In genomic region chrX:153365670-153366069, GRCh38 we compare ENCODE assay signal across 24 cellular contexts. TPM values are rescaled to one million over a fixed set of nuclear protein-coding genes. Genes with fewer than 3 reads are reported as not detected.
DNase-seq lines count a peak whose midpoint lies in the region; ATAC-seq, FAIRE-seq and TF ChIP-seq lines count a peak whose summit lies in the region.
"Had no signal": no experiment of that assay in that cellular context is flagged by ENCODE, and none has a peak within 500 bp of the region (broad histone marks: within the 10 kb centered on the region; RNA-seq: fewer than 3 reads in every experiment).

No MANE protein-coding gene starts in this region.

- intact Hi-C loops in activated CD4-positive, alpha-beta T cell treated with anti-CD3 and anti-CD28 coated beads for 36 hours (cut with DNase I, micrococcal nuclease), result no loop called here
- intact Hi-C loops in GM12878 (cut with micrococcal nuclease; ENCODE audit: unreplicated experiment), result no loop called here

- H3K27ac Mint-ChIP-seq in activated CD4-positive, alpha-beta T cell treated with anti-CD3 and anti-CD28 coated beads for 36 hours, result no peak overlapping the region
- H3K27ac Mint-ChIP-seq in activated CD4-positive, alpha-beta T cell treated with anti-CD3 and anti-CD28 coated beads, Interleukin-2, amount 10 ng/mL, durations not matched to agents 7 days and 5 days, result no peak overlapping the region
- H3K27ac Mint-ChIP-seq: CD4-positive, CD25-positive, alpha-beta regulatory T cell had no signal

- FAIRE-seq in GM12878 (lab: Jason Lieb, UNC), result peak; percentile 13
- FAIRE-seq: GM12892, K562 had no signal

- ATAC-seq in activated CD4-positive, alpha-beta T cell treated with anti-CD3 and anti-CD28 coated beads for 36 hours, result peak; percentile 39
- peak; percentile 47 for ATAC-seq in GM18909 (IDR thresholded peaks at IDR 0.05; ENCODE audit: poor library complexity, unreplicated experiment)
- ATAC-seq in HG02870 (IDR thresholded peaks at IDR 0.05; ENCODE audit: unreplicated experiment), result peak; percentile 61
- ATAC-seq in GM12878, result peak; percentile 56
- ATAC-seq: Panc1 had no signal

- no peak overlapping the region for H2AFZ ChIP-seq in GM12878 (ENCODE audit: control insufficient read depth, low read depth, low read length)

- DNase-seq in activated CD4-positive, alpha-beta T cell treated with anti-CD3 and anti-CD28 coated beads for 36 hours, result no peak
- DNase-seq in activated CD4-positive, alpha-beta T cell treated with anti-CD3 and anti-CD28 coated beads, Interleukin-2, amount 10 ng/mL, durations not matched to agents 7 days and 5 days, result no peak
- DNase-seq in GM12878 (ENCODE audit: low read depth, low spot score), result no peak
- no peak for DNase-seq in HPDE6-E6E7 (ENCODE audit: extremely low spot score)
- DNase-seq in iPS-NIHi7 (ENCODE audit: extremely low spot score), result no peak
- DNase-seq in effector memory CD4-positive, alpha-beta T cell, result no peak
- DNase-seq: BE2C; Caco-2; CD4-positive, CD25-positive, alpha-beta regulatory T cell; GF-D8; H7; NCI-H1105; NCI-H2081 treated with DMSO at 0.1 percent for 48 hours; NCI-H446 treated with DMSO at 0.1 percent for 48 hours; NCI-H69; SJCRH30 had no signal

- POLR2A ChIA-PET in activated CD4-positive, alpha-beta T cell treated with anti-CD3 and anti-CD28 coated beads for 36 hours (lab: Charles Lee), result no interaction called here
- POLR2A ChIA-PET in activated CD4-positive, alpha-beta T cell treated with anti-CD3 and anti-CD28 coated beads, Interleukin-2, amount 10 ng/mL, durations not matched to agents 7 days and 5 days (lab: Charles Lee), result no interaction called here
- POLR2A ChIA-PET in GM12878 (lab: Charles Lee), result no interaction called here

- H3K36me3 Mint-ChIP-seq in activated CD4-positive, alpha-beta T cell treated with anti-CD3 and anti-CD28 coated beads for 36 hours (ENCODE audit: low read depth), result no peaks in the 10 kb centered on the region
- H3K36me3 Mint-ChIP-seq in activated CD4-positive, alpha-beta T cell treated with anti-CD3 and anti-CD28 coated beads, Interleukin-2, amount 10 ng/mL, durations not matched to agents 7 days and 5 days (ENCODE audit: low read depth), result peaks cover 1% of the 10 kb centered on the region
- H3K36me3 Mint-ChIP-seq: CD4-positive, CD25-positive, alpha-beta regulatory T cell had no signal

- H3K4me1 Mint-ChIP-seq in activated CD4-positive, alpha-beta T cell treated with anti-CD3 and anti-CD28 coated beads for 36 hours, result peaks cover 3% of the 10 kb centered on the region
- H3K4me1 Mint-ChIP-seq in activated CD4-positive, alpha-beta T cell treated with anti-CD3 and anti-CD28 coated beads, Interleukin-2, amount 10 ng/mL, durations not matched to agents 7 days and 5 days, result peaks cover 9% of the 10 kb centered on the region

- no peaks in the 10 kb centered on the region for H3K79me2 ChIP-seq in GM12878 (ENCODE audit: control insufficient read depth, insufficient read depth, low read length)

- H3K9me3 Mint-ChIP-seq in activated CD4-positive, alpha-beta T cell treated with anti-CD3 and anti-CD28 coated beads for 36 hours (ENCODE audit: low read depth), result no peaks in the 10 kb centered on the region
- no peaks in the 10 kb centered on the region for H3K9me3 Mint-ChIP-seq in activated CD4-positive, alpha-beta T cell treated with anti-CD3 and anti-CD28 coated beads, Interleukin-2, amount 10 ng/mL, durations not matched to agents 7 days and 5 days

- no peak overlapping the region for H3K4me2 ChIP-seq in GM12878 (ENCODE audit: control insufficient read depth, insufficient read depth)

- no peaks in the 10 kb centered on the region for H3K27me3 Mint-ChIP-seq in activated CD4-positive, alpha-beta T cell treated with anti-CD3 and anti-CD28 coated beads for 36 hours
- H3K27me3 Mint-ChIP-seq in activated CD4-positive, alpha-beta T cell treated with anti-CD3 and anti-CD28 coated beads, Interleukin-2, amount 10 ng/mL, durations not matched to agents 7 days and 5 days, result peaks cover 1% of the 10 kb centered on the region
- H3K27me3 Mint-ChIP-seq: CD4-positive, CD25-positive, alpha-beta regulatory T cell had no signal

- H3K27me3 ChIP-seq in GM12878 (replicated peaks in 1 of 2; ENCODE audit: control insufficient read depth in 2 of 2, insufficient read depth in 2 of 2, low read length in 1 of 2), result no peaks in the 10 kb centered on the region
- H3K27me3 ChIP-seq in effector memory CD4-positive, alpha-beta T cell (replicated peaks; ENCODE audit: control insufficient read depth, insufficient read depth, low read length, poor library complexity, severe bottlenecking), result no peaks in the 10 kb centered on the region
- H3K27me3 ChIP-seq: BE2C, SJCRH30 had no signal

- CTCF ChIA-PET in activated CD4-positive, alpha-beta T cell treated with anti-CD3 and anti-CD28 coated beads for 36 hours (lab: Charles Lee), result interaction anchor here (0.7 kb wide), 1 partner anchor 302 kb away, joined by 5 read pairs; no protein-coding TSS in a partner anchor
- CTCF ChIA-PET in activated CD4-positive, alpha-beta T cell treated with anti-CD3 and anti-CD28 coated beads, Interleukin-2, amount 10 ng/mL, durations not matched to agents 7 days and 5 days (lab: Charles Lee), result no interaction called here
- CTCF ChIA-PET in GM12878 (lab: Yijun Ruan, JAX), result no interaction called here

- H3K27ac ChIP-seq in GM12878 (ENCODE audit: control insufficient read depth, insufficient read depth), result no peak overlapping the region
- no peak overlapping the region for H3K27ac ChIP-seq in effector memory CD4-positive, alpha-beta T cell (ENCODE audit: insufficient read depth, low read length, poor library complexity, severe bottlenecking)
- H3K27ac ChIP-seq: 22Rv1, SJCRH30 had no signal

- 36% methylated on average over 4 of the region's 4 CpGs for WGBS in GM12878 (ENCODE audit: insufficient coverage, insufficient replicate concordance, low lambda C conversion rate, missing lambda C conversion rate)

- no peak for TF ChIP-seq CTCF in GM12878 (IDR thresholded peaks at IDR 0.05 in 2 of 3, conservative IDR thresholded peaks at IDR 0.05 in 1 of 3; ENCODE audit: control insufficient read depth in 2 of 3, extremely low read depth in 1 of 3, insufficient read depth in 1 of 3, low read depth in 3 of 3, low read length in 3 of 3)

- H3K9ac ChIP-seq in GM12878 (ENCODE audit: control insufficient read depth, insufficient read depth, low read length), result no peak overlapping the region

- no TSS peak for BruUV-seq in GM12878 (replicated peaks; lab: Mats Ljungman, UMichigan)

- H3K4me3 ChIP-seq in GM12878, result no peak overlapping the region
- no peak overlapping the region for H3K4me3 ChIP-seq in effector memory CD4-positive, alpha-beta T cell (ENCODE audit: insufficient read depth, low read depth, low read length, poor library complexity, severe bottlenecking)
- H3K4me3 ChIP-seq: K562, SJCRH30 had no signal

- TF ChIP-seq POLR2A in GM12878 (IDR thresholded peaks at IDR 0.05; ENCODE audit: low read depth, low read length), result no peak

- TF ChIP-seq EP300 in GM12878 (IDR thresholded peaks at IDR 0.05; ENCODE audit: borderline replicate concordance in 1 of 2, control insufficient read depth in 1 of 2, low read depth in 2 of 2, low read length in 2 of 2), result no peak

- H3K9me3 ChIP-seq in GM12878 (replicated peaks; ENCODE audit: control insufficient read depth, insufficient read depth, low read length), result no peaks in the 10 kb centered on the region; the same call in 2 of the 3 replicates
- no peaks in the 10 kb centered on the region for H3K9me3 ChIP-seq in effector memory CD4-positive, alpha-beta T cell (ENCODE audit: control insufficient read depth, low read length)
- H3K9me3 ChIP-seq: BE2C, Caco-2, SJCRH30 had no signal

- in situ Hi-C loops in GM12878 (cut with MboI), result no loop called here

- H3K4me3 Mint-ChIP-seq in activated CD4-positive, alpha-beta T cell treated with anti-CD3 and anti-CD28 coated beads for 36 hours, result no peak overlapping the region
- no peak overlapping the region for H3K4me3 Mint-ChIP-seq in activated CD4-positive, alpha-beta T cell treated with anti-CD3 and anti-CD28 coated beads, Interleukin-2, amount 10 ng/mL, durations not matched to agents 7 days and 5 days
- H3K4me3 Mint-ChIP-seq: CD4-positive, CD25-positive, alpha-beta regulatory T cell had no signal

- H3K4me1 ChIP-seq in GM12878 (ENCODE audit: control insufficient read depth, insufficient read depth, low read length), result no peaks in the 10 kb centered on the region; the same call in 1 of the 2 replicates
- no peaks in the 10 kb centered on the region for H3K4me1 ChIP-seq in effector memory CD4-positive, alpha-beta T cell (ENCODE audit: control insufficient read depth, insufficient read depth, low read length, poor library complexity, severe bottlenecking)
- H3K4me1 ChIP-seq: Caco-2, SJCRH30 had no signal

- TF ChIP-seq RAD21 in GM12878 (IDR thresholded peaks at IDR 0.05; ENCODE audit: insufficient read depth, low read depth, low read length), result no peak

- no peaks in the 10 kb centered on the region for H4K20me1 ChIP-seq in GM12878 (ENCODE audit: control insufficient read depth, insufficient read depth)

- RAD21 ChIA-PET in GM12878 (lab: Charles Lee; ENCODE audit: unreplicated experiment), result no interaction called here

- SMC1A ChIA-PET in GM12878 (lab: Charles Lee; ENCODE audit: uncharacterized antibody, unreplicated experiment), result no interaction called here

- no peaks in the 10 kb centered on the region for H3K36me3 ChIP-seq in GM12878 (ENCODE audit: control insufficient read depth in 2 of 2, insufficient read depth in 2 of 2, low read length in 1 of 2)
- H3K36me3 ChIP-seq in effector memory CD4-positive, alpha-beta T cell (ENCODE audit: control insufficient read depth, insufficient read depth, low read length), result no peaks in the 10 kb centered on the region
- H3K36me3 ChIP-seq: BE2C, SJCRH30 had no signal

RNA-seq across cellular contexts. Expression of gene ZNF275, which starts 31.7 kb away (rescaled TPM):
- 10 to 100 TPM; 11.5 to 13.4 TPM for total RNA-seq in activated CD4-positive, alpha-beta T cell treated with anti-CD3 and anti-CD28 coated beads for 36 hours
- total RNA-seq in activated CD4-positive, alpha-beta T cell treated with anti-CD3 and anti-CD28 coated beads, Interleukin-2, amount 10 ng/mL, durations not matched to agents 7 days and 5 days, result 10 to 100 TPM; 17.4 to 20.2 TPM
- total RNA-seq in GM12878 (2013; cell fraction: nucleolus; rRNA removed), result 25.3 and 26.1 TPM in 2 replicates
- total RNA-seq in GM12878 (2014; rRNA removed) (6.5 and 6.7 TPM in 2 replicates), GM12878 (2014; rRNA removed; fragmentation: Illumina TruSeq; extraction: Trizol) (5.5 and 5.8 TPM in 2 replicates), GM12878 (2021) (11.3 TPM in 2 replicates)
- 8.9 TPM for polyA plus RNA-seq in GM12878 (2011; ENCODE audit: low read depth)
- polyA plus RNA-seq in GM12878 (2011; rRNA removed) (16.9 and 17.4 TPM in 2 replicates), GM12878 (2014; fragmentation: Illumina TruSeq; extraction: Trizol) (10.7 and 11.3 TPM in 2 replicates), GM12878 (2014; fragmentation: Nextera tagmentation; extraction: Ambion mirVana) (1 to 10 TPM; 1.3 to 1.9 TPM), GM12878 (2014; rRNA removed) (9.2 and 9.7 TPM in 2 replicates), GM12878 (2016; fragmentation: Nextera tagmentation; extraction: Ambion mirVana) (1 to 10 TPM; 5.5 to 5.6 TPM)
- polyA plus RNA-seq in GM12878 (2011; cell fraction: cytosol; rRNA removed), result 15.0 and 17.0 TPM in 2 replicates
- polyA plus RNA-seq in GM12878 (2011; cell fraction: nucleus; rRNA removed), result 26.7 and 29.6 TPM in 2 replicates
- 9.8 and 12.1 TPM in 2 replicates for polyA plus RNA-seq in GM12878 (2012)
- polyA minus RNA-seq in GM12878 (2011; rRNA and poly(A)+ RNA removed), result 23.6 and 24.4 TPM in 2 replicates
- 7.9 and 8.0 TPM in 2 replicates for polyA minus RNA-seq in GM12878 (2011; cell fraction: cytosol; rRNA and poly(A)+ RNA removed)
- polyA minus RNA-seq in GM12878 (2011; cell fraction: nucleus; rRNA and poly(A)+ RNA removed), result 8.1 and 10.3 TPM in 2 replicates

RNA-seq across cellular contexts. Expression of gene PNMA6E, which starts 35.5 kb away (rescaled TPM):
- total RNA-seq in activated CD4-positive, alpha-beta T cell treated with anti-CD3 and anti-CD28 coated beads for 36 hours, result not detected
- not detected for total RNA-seq in activated CD4-positive, alpha-beta T cell treated with anti-CD3 and anti-CD28 coated beads, Interleukin-2, amount 10 ng/mL, durations not matched to agents 7 days and 5 days
- total RNA-seq in GM12878 (2013; cell fraction: nucleolus; rRNA removed), result not detected in 2 replicates
- total RNA-seq in GM12878 (2014; rRNA removed), result not detected in 2 replicates
- not detected in 2 replicates for total RNA-seq in GM12878 (2014; rRNA removed; fragmentation: Illumina TruSeq; extraction: Trizol)
- not detected in 2 replicates for total RNA-seq in GM12878 (2021)
- polyA plus RNA-seq in GM12878 (2011; ENCODE audit: low read depth), result not detected
- not detected in 2 replicates for polyA plus RNA-seq in GM12878 (2011; rRNA removed)
- not detected in 2 replicates for polyA plus RNA-seq in GM12878 (2011; cell fraction: cytosol; rRNA removed)
- polyA plus RNA-seq in GM12878 (2011; cell fraction: nucleus; rRNA removed), result not detected in 2 replicates
- polyA plus RNA-seq in GM12878 (2012), result not detected in 2 replicates
- not detected in 2 replicates for polyA plus RNA-seq in GM12878 (2014; fragmentation: Illumina TruSeq; extraction: Trizol)
- polyA plus RNA-seq in GM12878 (2014; fragmentation: Nextera tagmentation; extraction: Ambion mirVana), result not detected
- polyA plus RNA-seq in GM12878 (2014; rRNA removed), result not detected in 2 replicates
- polyA plus RNA-seq in GM12878 (2016; fragmentation: Nextera tagmentation; extraction: Ambion mirVana), result not detected
- not detected in 2 replicates for polyA minus RNA-seq in GM12878 (2011; rRNA and poly(A)+ RNA removed)
- polyA minus RNA-seq in GM12878 (2011; cell fraction: cytosol; rRNA and poly(A)+ RNA removed), result not detected in 2 replicates
- polyA minus RNA-seq in GM12878 (2011; cell fraction: nucleus; rRNA and poly(A)+ RNA removed), result not detected in 2 replicates
- total RNA-seq: Caco-2; CD4-positive, CD25-positive, alpha-beta regulatory T cell; H7; K562; SJCRH30; T-helper 1 cell treated with Interleukin-12 subunit alpha and Interleukin-12 subunit beta and Interleukin-4 antibody, amounts not matched to agents 30 ng/mL and 1 ng/mL, for 36 hours had no signal
- polyA plus RNA-seq: AG04450; CD4-positive, CD25-positive, alpha-beta regulatory T cell had no signal

RNA-seq across cellular contexts. Expression of gene PNMA6F, which starts 44.1 kb away (rescaled TPM):
- not detected for total RNA-seq in activated CD4-positive, alpha-beta T cell treated with anti-CD3 and anti-CD28 coated beads for 36 hours
- not detected for total RNA-seq in activated CD4-positive, alpha-beta T cell treated with anti-CD3 and anti-CD28 coated beads, Interleukin-2, amount 10 ng/mL, durations not matched to agents 7 days and 5 days
- total RNA-seq in GM12878 (2013; cell fraction: nucleolus; rRNA removed), result not detected in 2 replicates
- total RNA-seq in GM12878 (2014; rRNA removed), result not detected in 2 replicates
- total RNA-seq in GM12878 (2014; rRNA removed; fragmentation: Illumina TruSeq; extraction: Trizol), result not detected in 2 replicates
- total RNA-seq in GM12878 (2021), result not detected in 2 replicates
- polyA plus RNA-seq in GM12878 (2011; ENCODE audit: low read depth), result not detected
- not detected in 2 replicates for polyA plus RNA-seq in GM12878 (2011; rRNA removed)
- not detected in 2 replicates for polyA plus RNA-seq in GM12878 (2011; cell fraction: cytosol; rRNA removed)
- not detected in 2 replicates for polyA plus RNA-seq in GM12878 (2011; cell fraction: nucleus; rRNA removed)
- polyA plus RNA-seq in GM12878 (2012), result not detected in 2 replicates
- not detected in 2 replicates for polyA plus RNA-seq in GM12878 (2014; fragmentation: Illumina TruSeq; extraction: Trizol)
- polyA plus RNA-seq in GM12878 (2014; fragmentation: Nextera tagmentation; extraction: Ambion mirVana), result not detected
- not detected in 2 replicates for polyA plus RNA-seq in GM12878 (2014; rRNA removed)
- polyA plus RNA-seq in GM12878 (2016; fragmentation: Nextera tagmentation; extraction: Ambion mirVana), result not detected
- not detected in 2 replicates for polyA minus RNA-seq in GM12878 (2011; rRNA and poly(A)+ RNA removed)
- polyA minus RNA-seq in GM12878 (2011; cell fraction: cytosol; rRNA and poly(A)+ RNA removed), result not detected in 2 replicates
- polyA minus RNA-seq in GM12878 (2011; cell fraction: nucleus; rRNA and poly(A)+ RNA removed), result not detected in 2 replicates
- total RNA-seq: Caco-2; CD4-positive, CD25-positive, alpha-beta regulatory T cell; H7; K562; SJCRH30; T-helper 1 cell treated with Interleukin-12 subunit alpha and Interleukin-12 subunit beta and Interleukin-4 antibody, amounts not matched to agents 30 ng/mL and 1 ng/mL, for 36 hours had no signal
- polyA plus RNA-seq: AG04450; CD4-positive, CD25-positive, alpha-beta regulatory T cell; K562 had no signal

RNA-seq across cellular contexts. Expression of gene ZFP92, which starts 45.6 kb away (rescaled TPM):
- total RNA-seq in activated CD4-positive, alpha-beta T cell treated with anti-CD3 and anti-CD28 coated beads for 36 hours, result under 1 TPM; 0.98 TPM
- under 1 TPM; 0.52 to 0.60 TPM for total RNA-seq in activated CD4-positive, alpha-beta T cell treated with anti-CD3 and anti-CD28 coated beads, Interleukin-2, amount 10 ng/mL, durations not matched to agents 7 days and 5 days
- total RNA-seq in GM12878 (2013; cell fraction: nucleolus; rRNA removed), result 3.2 and 3.7 TPM in 2 replicates
- total RNA-seq in GM12878 (2014; rRNA removed) (0.06 and 0.11 TPM in 2 replicates), GM12878 (2014; rRNA removed; fragmentation: Illumina TruSeq; extraction: Trizol) (0.09 and 0.14 TPM in 2 replicates), GM12878 (2021) (0.13 and 0.31 TPM in 2 replicates)
- polyA plus RNA-seq in GM12878 (2011; ENCODE audit: low read depth), result 0.62 TPM
- polyA plus RNA-seq in GM12878 (2011; rRNA removed) (1.4 and 1.6 TPM in 2 replicates), GM12878 (2014; fragmentation: Illumina TruSeq; extraction: Trizol) (0.16 and 0.27 TPM in 2 replicates), GM12878 (2014; fragmentation: Nextera tagmentation; extraction: Ambion mirVana) (under 1 TPM; 0.02 to 0.03 TPM), GM12878 (2014; rRNA removed) (0.09 and 0.19 TPM in 2 replicates), GM12878 (2016; fragmentation: Nextera tagmentation; extraction: Ambion mirVana) (not detected)
- 1.6 TPM in 2 replicates for polyA plus RNA-seq in GM12878 (2011; cell fraction: cytosol; rRNA removed)
- polyA plus RNA-seq in GM12878 (2011; cell fraction: nucleus; rRNA removed), result 4.0 and 4.2 TPM in 2 replicates
- 0.72 and 0.93 TPM in 2 replicates for polyA plus RNA-seq in GM12878 (2012)
- polyA minus RNA-seq in GM12878 (2011; rRNA and poly(A)+ RNA removed), result 1.6 and 2.4 TPM in 2 replicates
- polyA minus RNA-seq in GM12878 (2011; cell fraction: cytosol; rRNA and poly(A)+ RNA removed), result 1.0 and 1.7 TPM in 2 replicates
- polyA minus RNA-seq in GM12878 (2011; cell fraction: nucleus; rRNA and poly(A)+ RNA removed), result 0.97 and 1.7 TPM in 2 replicates
- total RNA-seq: H7, SJCRH30 had no signal
